In the genomic region with DNA sequence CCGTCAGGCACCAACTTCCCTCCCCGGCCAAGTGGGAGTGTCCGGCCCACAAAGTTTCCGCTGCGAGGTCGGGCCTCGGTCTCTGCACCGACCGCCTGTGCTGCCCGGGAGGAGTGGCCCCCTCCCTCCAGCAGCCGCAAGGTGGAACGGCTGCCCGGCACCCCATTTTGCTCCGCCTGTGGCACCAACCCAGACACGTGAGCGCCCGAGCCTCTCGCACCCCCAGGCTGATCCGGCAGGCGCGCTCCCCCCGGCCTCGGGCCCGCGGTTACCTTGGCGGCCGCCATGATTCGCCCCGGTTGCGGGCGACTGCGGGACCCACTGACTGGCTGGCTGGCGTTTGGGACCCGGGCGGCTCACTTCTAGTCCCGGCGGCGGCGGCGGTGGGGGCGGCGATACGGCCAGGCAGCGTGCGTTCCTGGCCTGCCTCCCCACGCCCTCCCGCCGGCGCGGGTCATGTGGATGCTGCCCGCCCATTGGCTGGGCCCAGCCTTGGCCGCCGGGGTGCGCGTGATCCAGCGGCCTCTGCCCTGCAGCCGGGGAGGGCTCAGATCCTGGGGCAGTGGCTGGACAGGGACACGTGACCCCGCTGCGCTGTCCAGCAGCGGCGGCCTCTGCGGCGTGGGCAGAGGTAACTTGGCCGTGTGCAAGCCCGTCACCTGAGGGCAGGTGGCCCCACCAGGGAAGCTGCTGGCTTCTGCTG, we compare ENCODE assay signal across 8 cellular contexts. TPM values are rescaled to one million over a fixed set of nuclear protein-coding genes. Genes with fewer than 3 reads are reported as not detected.
DNase-seq lines count a peak whose midpoint lies in the region; ATAC-seq and TF ChIP-seq lines count a peak whose summit lies in the region.

A gene with protein sequence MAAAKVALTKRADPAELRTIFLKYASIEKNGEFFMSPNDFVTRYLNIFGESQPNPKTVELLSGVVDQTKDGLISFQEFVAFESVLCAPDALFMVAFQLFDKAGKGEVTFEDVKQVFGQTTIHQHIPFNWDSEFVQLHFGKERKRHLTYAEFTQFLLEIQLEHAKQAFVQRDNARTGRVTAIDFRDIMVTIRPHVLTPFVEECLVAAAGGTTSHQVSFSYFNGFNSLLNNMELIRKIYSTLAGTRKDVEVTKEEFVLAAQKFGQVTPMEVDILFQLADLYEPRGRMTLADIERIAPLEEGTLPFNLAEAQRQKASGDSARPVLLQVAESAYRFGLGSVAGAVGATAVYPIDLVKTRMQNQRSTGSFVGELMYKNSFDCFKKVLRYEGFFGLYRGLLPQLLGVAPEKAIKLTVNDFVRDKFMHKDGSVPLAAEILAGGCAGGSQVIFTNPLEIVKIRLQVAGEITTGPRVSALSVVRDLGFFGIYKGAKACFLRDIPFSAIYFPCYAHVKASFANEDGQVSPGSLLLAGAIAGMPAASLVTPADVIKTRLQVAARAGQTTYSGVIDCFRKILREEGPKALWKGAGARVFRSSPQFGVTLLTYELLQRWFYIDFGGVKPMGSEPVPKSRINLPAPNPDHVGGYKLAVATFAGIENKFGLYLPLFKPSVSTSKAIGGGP (minus strand): TSS at position 429 of the 703 bp plus-strand sequence. CDS start 142 bp downstream, at position 287.

- no peaks in the 10 kb centered on the region for H3K9me3 Mint-ChIP-seq in activated CD4-positive, alpha-beta memory T cell treated with anti-CD3 and anti-CD28 coated beads, Interleukin-2, amount 10 ng/mL, durations not matched to agents 7 days and 5 days

- H4K20me1 ChIP-seq in BLaER1 treated with 17β-estradiol and CSF1 and Interleukin-3, amounts not matched to agents 10 nM and 100 nM: peaks cover 0 to 35% (median 17%) of the 10 kb centered on the region in 11 experiments; a peak in 13 of 22 replicates

- H3K4me1 Mint-ChIP-seq in activated CD4-positive, alpha-beta memory T cell treated with anti-CD3 and anti-CD28 coated beads, Interleukin-2, amount 10 ng/mL, durations not matched to agents 7 days and 5 days: peaks cover 23% of the 10 kb centered on the region

- no peaks in the 10 kb centered on the region for H3K27me3 Mint-ChIP-seq in activated CD4-positive, alpha-beta memory T cell treated with anti-CD3 and anti-CD28 coated beads, Interleukin-2, amount 10 ng/mL, durations not matched to agents 7 days and 5 days

- CTCF ChIA-PET in activated CD4-positive, alpha-beta memory T cell treated with anti-CD3 and anti-CD28 coated beads, Interleukin-2, amount 10 ng/mL, durations not matched to agents 7 days and 5 days (lab: Charles Lee): no interaction called here

- POLR2A ChIA-PET in activated CD4-positive, alpha-beta memory T cell treated with anti-CD3 and anti-CD28 coated beads, Interleukin-2, amount 10 ng/mL, durations not matched to agents 7 days and 5 days (lab: Charles Lee): no interaction called here

- H3K36me3 Mint-ChIP-seq in activated CD4-positive, alpha-beta memory T cell treated with anti-CD3 and anti-CD28 coated beads, Interleukin-2, amount 10 ng/mL, durations not matched to agents 7 days and 5 days (ENCODE audit: low read depth): no peaks in the 10 kb centered on the region

- H3K27ac ChIP-seq in BLaER1 treated with 17β-estradiol and CSF1 and Interleukin-3, amounts not matched to agents 10 nM and 100 nM: peak within 1 kb of the TSS; percentile 89 to 98 (median 92)
- H3K27ac ChIP-seq in lower lobe of right lung: peak within 1 kb of the TSS; percentile 96

- TF ChIP-seq CTCF in lower lobe of right lung (IDR thresholded peaks at IDR 0.05): no peak

- H3K9ac ChIP-seq in BLaER1 treated with 17β-estradiol and CSF1 and Interleukin-3, amounts not matched to agents 10 nM and 100 nM: peak within 1 kb of the TSS; percentile 88 to 97 (median 92)

- H3K27ac Mint-ChIP-seq in activated CD4-positive, alpha-beta memory T cell treated with anti-CD3 and anti-CD28 coated beads, Interleukin-2, amount 10 ng/mL, durations not matched to agents 7 days and 5 days: peak within 1 kb of the TSS; percentile 74

- peaks cover 0 to 3% (median 0%) of the 10 kb centered on the region in 11 experiments; a peak in 2 of 22 replicates for H3K36me3 ChIP-seq in BLaER1 treated with 17β-estradiol and CSF1 and Interleukin-3, amounts not matched to agents 10 nM and 100 nM
- no peaks in the 10 kb centered on the region for H3K36me3 ChIP-seq in lower lobe of right lung

- H3K9me3 ChIP-seq in BLaER1 treated with 17β-estradiol and CSF1 and Interleukin-3, amounts not matched to agents 10 nM and 100 nM (replicated peaks in 1 of 11): peaks cover 0 to 7% (median 0%) of the 10 kb centered on the region in 11 experiments; a peak in 2 of 22 replicates
- no peaks in the 10 kb centered on the region for H3K9me3 ChIP-seq in lower lobe of right lung

- DNase-seq in GM19238 (ENCODE audit: insufficient read length, low spot score): peak; percentile 80
- peak; percentile 51 for DNase-seq in NCI-H748 treated with DMSO at 0.1 percent for 48 hours (lab: John Stamatoyannopoulos, UW)
- peak; percentile 66 for DNase-seq in activated CD4-positive, alpha-beta memory T cell treated with anti-CD3 and anti-CD28 coated beads, Interleukin-2, amount 10 ng/mL, durations not matched to agents 7 days and 5 days
- peak; percentile 93 for DNase-seq in ecto neural progenitor cell (ENCODE audit: low spot score)
- peak; percentile 96 for DNase-seq in lower lobe of right lung
- DNase-seq in stimulated activated CD4-positive, alpha-beta T cell treated with anti-CD3 and anti-CD28 coated beads, TNF-alpha, amount 100 ng/mL, for 48 hours (ENCODE audit: low read depth in 3 of 3): peak; percentile 43 to 53 (median 52)

- H3K27me3 ChIP-seq in BLaER1 treated with 17β-estradiol and CSF1 and Interleukin-3, amounts not matched to agents 10 nM and 100 nM: no peaks in the 10 kb centered on the region
- no peaks in the 10 kb centered on the region for H3K27me3 ChIP-seq in lower lobe of right lung (ENCODE audit: low read depth)

- peak; percentile 88 for ATAC-seq in HG03439 (IDR thresholded peaks at IDR 0.05; ENCODE audit: unreplicated experiment)
- ATAC-seq in lower lobe of right lung: peak; percentile 99

- peak within 1 kb of the TSS; percentile 68 to 90 (median 84) for H3K4me3 ChIP-seq in BLaER1 treated with 17β-estradiol and CSF1 and Interleukin-3, amounts not matched to agents 10 nM and 100 nM
- peak within 1 kb of the TSS; percentile 94 for H3K4me3 ChIP-seq in lower lobe of right lung

- peak within 1 kb of the TSS; percentile 77 to 93 (median 86) for H3K4me2 ChIP-seq in BLaER1 treated with 17β-estradiol and CSF1 and Interleukin-3, amounts not matched to agents 10 nM and 100 nM

- intact Hi-C loops in lower lobe of right lung (cut with DNase I): no loop called here

- peak within 1 kb of the TSS; percentile 83 for H3K4me3 Mint-ChIP-seq in activated CD4-positive, alpha-beta memory T cell treated with anti-CD3 and anti-CD28 coated beads, Interleukin-2, amount 10 ng/mL, durations not matched to agents 7 days and 5 days

- H3K4me1 ChIP-seq in BLaER1 treated with 17β-estradiol and CSF1 and Interleukin-3, amounts not matched to agents 10 nM and 100 nM: peaks cover 17 to 44% (median 22%) of the 10 kb centered on the region in 10 experiments
- peaks cover 31% of the 10 kb centered on the region for H3K4me1 ChIP-seq in lower lobe of right lung

RNA-seq across cellular contexts. Expression of the gene that starts here (rescaled TPM):
- total RNA-seq in activated CD4-positive, alpha-beta memory T cell treated with anti-CD3 and anti-CD28 coated beads, Interleukin-2, amount 10 ng/mL, durations not matched to agents 7 days and 5 days: 1 to 10 TPM; 7.3 to 7.8 TPM
- 24.8 TPM for total RNA-seq in lower lobe of right lung

Comparison
In these comparisons a context has a peak if more than half of its experiments do, and no peak if none do; other contexts are left out.
1. Peak in every context shown above with its lines: DNase-seq, ATAC-seq, H3K4me3 ChIP-seq and H3K27ac ChIP-seq.